8 cellular contexts compared by ENCODE assay signal in the genomic region with DNA sequence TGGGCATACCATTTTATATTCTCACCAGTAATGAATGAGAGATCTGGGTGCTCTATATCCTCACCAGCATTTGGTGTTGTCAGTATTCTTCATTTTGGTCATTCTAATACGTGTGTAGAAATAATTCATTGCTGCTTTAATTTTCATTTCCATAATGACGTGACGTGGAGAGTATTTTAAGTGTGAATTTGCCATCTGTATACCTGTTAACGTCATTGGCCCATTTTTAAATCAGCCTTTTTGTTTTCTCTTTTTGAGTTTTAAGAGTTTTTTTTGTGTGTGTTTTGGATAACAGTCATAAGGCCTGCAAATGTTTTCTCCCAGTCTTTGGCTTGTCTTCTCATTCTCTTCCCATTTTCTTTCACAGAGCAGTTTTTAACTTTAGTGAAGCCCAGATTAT.
"Had no signal": no experiment of that assay in that cellular context is flagged by ENCODE, and none has a peak within 500 bp of the region (broad histone marks: within the 10 kb centered on the region; RNA-seq: fewer than 3 reads in every experiment).

No MANE protein-coding gene starts in this region.

- H3K27me3 Mint-ChIP-seq: IgD-negative memory B cell had no signal

- H3K4me2 ChIP-seq: KMS-11 had no signal

- H3K36me3 Mint-ChIP-seq: IgD-negative memory B cell had no signal

- H3K4me3 Mint-ChIP-seq: H9, IgD-negative memory B cell had no signal

- H3K9ac ChIP-seq: KMS-11 had no signal

- H3K4me1 Mint-ChIP-seq: IgD-negative memory B cell had no signal

- FAIRE-seq: H54, HTR-8/SVneo had no signal

- DNase-seq: GOT3, H9, HCEC 1CT, KBM-7 had no signal

- H3K27ac ChIP-seq: KMS-11 had no signal

- H3K27ac Mint-ChIP-seq: H9, IgD-negative memory B cell had no signal
